Comparison of ENCODE assay signal across 14 cellular contexts in genomic region chr3:130906374-130906995, GRCh38. TPM values are rescaled to one million over a fixed set of nuclear protein-coding genes. Genes with fewer than 3 reads are reported as not detected.
DNase-seq lines count a peak whose midpoint lies in the region; ATAC-seq, FAIRE-seq and TF ChIP-seq lines count a peak whose summit lies in the region.
"Had no signal": no experiment of that assay in that cellular context is flagged by ENCODE, and none has a peak within 500 bp of the region (broad histone marks: within the 10 kb centered on the region; RNA-seq: fewer than 3 reads in every experiment).

No MANE protein-coding gene starts in this region.

- FAIRE-seq in K562 (lab: Jason Lieb, UNC): no peak
- FAIRE-seq: A204.1 had no signal

- no peak for TF ChIP-seq RAD21 in K562 (CRISPR knock-in tag; conservative IDR thresholded peaks at IDR 0.05 in 1 of 2, IDR thresholded peaks at IDR 0.05 in 1 of 2)

- 68% methylated on average over 3 of the region's 3 CpGs for WGBS in K562 (ENCODE audit: insufficient coverage, low coverage, missing lambda C conversion rate)

- H2AFZ ChIP-seq in K562 (ENCODE audit: low read depth, low read length): no peak overlapping the region

- ATAC-seq in K562: no peak

- POLR2A ChIA-PET in activated CD4-positive, alpha-beta T cell treated with anti-CD3 and anti-CD28 coated beads, Interleukin-2, amount 10 ng/mL, durations not matched to agents 7 days and 5 days (lab: Charles Lee): no interaction called here
- POLR2A ChIA-PET in K562 (lab: Yijun Ruan, JAX): no interaction called here

- H3K4me1 ChIP-seq in K562 (replicated peaks in 1 of 2; ENCODE audit: control insufficient read depth in 2 of 2, insufficient read depth in 2 of 2, low read length in 2 of 2): no peaks in the 10 kb centered on the region; a peak in 1 of 5 replicates
- H3K4me1 ChIP-seq: Caco-2 had no signal

- peaks cover 81% of the 10 kb centered on the region for H3K79me2 ChIP-seq in K562 (ENCODE audit: control insufficient read depth, insufficient read depth, low read length)

- no peak overlapping the region for H3K4me3 ChIP-seq in K562
- H3K4me3 ChIP-seq: MG63, transverse colon had no signal

- no peak for TF ChIP-seq POLR2A in K562 (conservative IDR thresholded peaks at IDR 0.05)

- H3K36me3 ChIP-seq in K562 (ENCODE audit: control insufficient read depth, insufficient read depth, low read length): no peaks in the 10 kb centered on the region
- H3K36me3 ChIP-seq: neutrophil, transverse colon had no signal

- TF ChIP-seq EP300 in K562 (IDR thresholded peaks at IDR 0.05; ENCODE audit: low read length): no peak

- H4K20me1 ChIP-seq in K562 (replicated peaks; ENCODE audit: control insufficient read depth, insufficient read depth, low read length): peaks cover 7% of the 10 kb centered on the region; the same call in 1 of the 2 replicates

- CTCF ChIA-PET in activated CD4-positive, alpha-beta T cell treated with anti-CD3 and anti-CD28 coated beads, Interleukin-2, amount 10 ng/mL, durations not matched to agents 7 days and 5 days (lab: Charles Lee): no interaction called here
- CTCF ChIA-PET in K562 (lab: Yijun Ruan, JAX; ENCODE audit: low intra/inter-chr PET ratio): no interaction called here

- DNase-seq in activated CD4-positive, alpha-beta T cell treated with anti-CD3 and anti-CD28 coated beads, Interleukin-2, amount 10 ng/mL, durations not matched to agents 7 days and 5 days: no peak
- DNase-seq in activated CD4-positive, alpha-beta T cell treated with anti-CD3 and anti-CD28 coated beads for 1 hour: no peak
- DNase-seq in NCI-H1048 (lab: John Stamatoyannopoulos, UW) (peak; percentile 58), K562 (ENCODE audit: extremely low read depth in 1 of 4, low spot score in 3 of 4) (no peak), non-pigmented ciliary epithelial cell (ENCODE audit: low read depth) (peak; percentile 55), ureter (ENCODE audit: low spot score) (no peak), NCI-H510A (lab: John Stamatoyannopoulos, UW) (no peak)
- no peak for DNase-seq in activated effector memory CD4-positive, alpha-beta T cell treated with Interleukin-2 at 50 U/mL for 16 hours
- DNase-seq: Caco-2, head of caudate nucleus, MG63, transverse colon had no signal

- H3K4me1 Mint-ChIP-seq in activated CD4-positive, alpha-beta T cell treated with anti-CD3 and anti-CD28 coated beads, Interleukin-2, amount 10 ng/mL, durations not matched to agents 7 days and 5 days: peaks cover 58% of the 10 kb centered on the region

- no peaks in the 10 kb centered on the region for H3K27me3 ChIP-seq in K562 (ENCODE audit: control insufficient read depth in 2 of 2, insufficient read depth in 2 of 2, low read length in 2 of 2)
- H3K27me3 ChIP-seq: MG63, neutrophil, transverse colon had no signal

- peaks cover 3% of the 10 kb centered on the region for H3K9me1 ChIP-seq in K562 (ENCODE audit: control insufficient read depth, insufficient read depth, low read length)

- in situ Hi-C loops in K562 (cut with MboI): no loop called here

- no TSS peak for BruUV-seq in K562 (replicated peaks; lab: Mats Ljungman, UMichigan)

- no peak overlapping the region for H3K9ac ChIP-seq in K562 (ENCODE audit: insufficient read depth in 1 of 2, low read depth in 2 of 2, low read length in 2 of 2)

- H3K4me3 Mint-ChIP-seq in activated CD4-positive, alpha-beta T cell treated with anti-CD3 and anti-CD28 coated beads, Interleukin-2, amount 10 ng/mL, durations not matched to agents 7 days and 5 days: no peak overlapping the region

- H3K9me3 ChIP-seq in K562 (replicated peaks; ENCODE audit: control insufficient read depth, insufficient read depth, low read depth, low read length): no peaks in the 10 kb centered on the region
- H3K9me3 ChIP-seq: Caco-2, neutrophil, transverse colon had no signal

- no peak overlapping the region for H3K27ac ChIP-seq in K562 (ENCODE audit: extremely low read depth, low read depth, low read length)
- H3K27ac ChIP-seq: neutrophil, transverse colon had no signal

- H3K27ac Mint-ChIP-seq in activated CD4-positive, alpha-beta T cell treated with anti-CD3 and anti-CD28 coated beads, Interleukin-2, amount 10 ng/mL, durations not matched to agents 7 days and 5 days: peak overlapping the region; percentile 88

- TF ChIP-seq CTCF in K562 (IDR thresholded peaks at IDR 0.05 in 2 of 3, conservative IDR thresholded peaks at IDR 0.05 in 1 of 3; ENCODE audit: insufficient read depth in 2 of 3, low read depth in 1 of 3, low read length in 3 of 3): no peak

- intact Hi-C loops in K562 (cut with micrococcal nuclease): no loop called here

- peaks cover 18% of the 10 kb centered on the region for H3K36me3 Mint-ChIP-seq in activated CD4-positive, alpha-beta T cell treated with anti-CD3 and anti-CD28 coated beads, Interleukin-2, amount 10 ng/mL, durations not matched to agents 7 days and 5 days (ENCODE audit: low read depth)

- H3K27me3 Mint-ChIP-seq in activated CD4-positive, alpha-beta T cell treated with anti-CD3 and anti-CD28 coated beads, Interleukin-2, amount 10 ng/mL, durations not matched to agents 7 days and 5 days: no peaks in the 10 kb centered on the region

- H3K9me3 Mint-ChIP-seq in activated CD4-positive, alpha-beta T cell treated with anti-CD3 and anti-CD28 coated beads, Interleukin-2, amount 10 ng/mL, durations not matched to agents 7 days and 5 days: peaks cover 2% of the 10 kb centered on the region

- H3K4me2 ChIP-seq in K562 (ENCODE audit: insufficient read depth, low read length): no peak overlapping the region

TF ChIP-seq in K562, 482 proteins besides CTCF, POLR2A, EP300 and RAD21:
- TF ChIP-seq ZNF316 (IDR thresholded peaks at IDR 0.05) (peak; percentile 64), MAFF (IDR thresholded peaks at IDR 0.05; ENCODE audit: low read length) (no peak), ZNF143 (CRISPR knock-in tag; IDR thresholded peaks at IDR 0.05) (no peak), MEIS2 (IDR thresholded peaks at IDR 0.05; ENCODE audit: partially characterized antibody) (peak; percentile 42), NONO (IDR thresholded peaks at IDR 0.05; ENCODE audit: low read depth in 2 of 2, low read length in 1 of 2) (no peak), C11orf30 (IDR thresholded peaks at IDR 0.05; ENCODE audit: low read depth) (peak; percentile 35; the same call in 1 of the 2 replicates), FOXA1 (IDR thresholded peaks at IDR 0.05; ENCODE audit: borderline replicate concordance) (no peak), FOXA3 (CRISPR knock-in tag; conservative IDR thresholded peaks at IDR 0.05 in 1 of 2, IDR thresholded peaks at IDR 0.05 in 1 of 2) (no peak), KDM1A (IDR thresholded peaks at IDR 0.05) (0 out of 4 replicates have a peak, but pooled peaks of 1 of the 2 experiments have one; percentile 10)

RNA-seq across cellular contexts. Expression of gene ATP2C1, which starts 12.6 kb away (rescaled TPM):
- 10 to 100 TPM; 58.4 to 58.5 TPM for total RNA-seq in activated CD4-positive, alpha-beta T cell treated with anti-CD3 and anti-CD28 coated beads, Interleukin-2, amount 10 ng/mL, durations not matched to agents 7 days and 5 days
- total RNA-seq in K562 (2011; cell fraction: chromatin; rRNA removed; ENCODE audit: low replicate concordance): 43.5 and 135 TPM in 2 replicates
- total RNA-seq in K562 (2011; cell fraction: nucleolus; rRNA removed): 32.4 and 42.2 TPM in 2 replicates
- total RNA-seq in K562 (2011; cell fraction: nucleoplasm; rRNA removed): 70.8 and 83.0 TPM in 2 replicates
- total RNA-seq in K562 (2014; rRNA removed) (16.2 and 25.3 TPM in 2 replicates), K562 (2014; rRNA removed; fragmentation: Illumina TruSeq; extraction: Trizol) (34.1 and 35.4 TPM in 2 replicates), K562 (2015; rRNA removed; fragmentation: Illumina TruSeq; extraction: Trizol) (25.8 and 27.7 TPM in 2 replicates), K562 (2021) (32.1 and 33.0 TPM in 2 replicates), ureter (86.9 TPM)
- polyA plus RNA-seq in K562 (2011; rRNA removed) (36.8 and 53.5 TPM in 2 replicates), K562 (2014; fragmentation: Illumina TruSeq; extraction: Trizol) (25.6 and 29.3 TPM in 2 replicates), K562 (2014; fragmentation: Nextera tagmentation; extraction: Ambion mirVana) (10 to 100 TPM in 1 of 2 experiments, 1 to 10 TPM in 1; 10.0 to 15.6 TPM), K562 (2014; rRNA removed) (27.9 and 33.0 TPM in 2 replicates)
- polyA plus RNA-seq in K562 (2011; cell fraction: cytosol; rRNA removed): 11.0 and 28.8 TPM in 2 replicates
- 34.8 and 58.4 TPM in 2 replicates for polyA plus RNA-seq in K562 (2011; cell fraction: nucleus; rRNA removed)
- polyA plus RNA-seq in K562 (2012): 19.6 and 21.8 TPM in 2 replicates
- polyA minus RNA-seq in K562 (2011; rRNA and poly(A)+ RNA removed): 94.2 and 115 TPM in 2 replicates
- 16.0 and 29.7 TPM in 2 replicates for polyA minus RNA-seq in K562 (2011; cell fraction: cytosol; rRNA and poly(A)+ RNA removed)
- 44.4 and 67.4 TPM in 2 replicates for polyA minus RNA-seq in K562 (2011; cell fraction: nucleus; rRNA and poly(A)+ RNA removed)

Comparison
In these comparisons a context has a peak if more than half of its experiments do, and no peak if none do; other contexts are left out.
1. DNase-seq: peak in NCI-H1048 (single experiment) and non-pigmented ciliary epithelial cell (single experiment); none in activated CD4-positive, alpha-beta T cell treated with anti-CD3 and anti-CD28 coated beads, Interleukin-2, amount 10 ng/mL, durations not matched to agents 7 days and 5 days (single experiment), activated CD4-positive, alpha-beta T cell treated with anti-CD3 and anti-CD28 coated beads for 1 hour (single experiment), K562 (0 of 4), activated effector memory CD4-positive, alpha-beta T cell treated with Interleukin-2 at 50 U/mL for 16 hours (single experiment), ureter (single experiment) and NCI-H510A (single experiment).